8 cellular contexts compared by ENCODE assay signal in genomic region chr3:126654571-126655393, GRCh38. TPM values are rescaled to one million over a fixed set of nuclear protein-coding genes. Genes with fewer than 3 reads are reported as not detected.
DNase-seq lines count a peak whose midpoint lies in the region; ATAC-seq and TF ChIP-seq lines count a peak whose summit lies in the region.

Gene TXNRD3 (minus strand): TSS chr3:126655124.

- peak within 1 kb of the TSS; percentile 97 for H2AFZ ChIP-seq in IMR-90 (replicated peaks; ENCODE audit: low read length, poor library complexity)

- intact Hi-C loops in CD14-positive monocyte (cut with micrococcal nuclease) (no loop called here), IMR-90 (cut with micrococcal nuclease) (loop anchor here (2.0 kb wide), 1 partner anchor 132 kb away; no protein-coding TSS in a partner anchor)

- H2AK9ac ChIP-seq in IMR-90 (replicated peaks; ENCODE audit: low read depth, low read length, poor library complexity) = peak within 1 kb of the TSS; percentile 82

- peak; percentile 64; the same call in 1 of the 2 replicates for TF ChIP-seq POLR2A in IMR-90 (IDR thresholded peaks at IDR 0.05; ENCODE audit: low read depth, low read length)

- H3K56ac ChIP-seq in IMR-90 (ENCODE audit: extremely low read depth, insufficient read depth, low read length) = peak within 1 kb of the TSS; percentile 65; the same call in 1 of the 2 replicates

- 0 out of 2 replicates have a peak, but pooled peaks have one; percentile 16 for TF ChIP-seq RAD21 in IMR-90 (IDR thresholded peaks at IDR 0.05; ENCODE audit: low read length)

- H3K27me3 Mint-ChIP-seq in CD14-positive monocyte (ENCODE audit: low read depth in 3 of 3) = peaks cover 8 to 23% (median 13%) of the 10 kb centered on the region in 3 donors
- no peaks in the 10 kb centered on the region for H3K27me3 Mint-ChIP-seq in activated naive CD4-positive, alpha-beta T cell treated with anti-CD3 and anti-CD28 coated beads, Interleukin-2, amount 50 U/mL, for 24 hours

- H4K91ac ChIP-seq in IMR-90 (ENCODE audit: insufficient read depth, low read depth, low read length) = peak within 1 kb of the TSS; percentile 19; the same call in 1 of the 2 replicates

- H3K27me3 ChIP-seq in IMR-90 (ENCODE audit: control insufficient read depth, insufficient read depth, low read length) (peaks cover 7% of the 10 kb centered on the region), RWPE2 (ENCODE audit: insufficient read depth, poor library complexity, severe bottlenecking) (no peaks in the 10 kb centered on the region), subcutaneous abdominal adipose tissue (ENCODE audit: control insufficient read depth in 5 of 5, insufficient read depth in 4 of 5, low read length in 5 of 5) (peaks cover 0 to 7% (median 1%) of the 10 kb centered on the region in 5 donors)

- H2BK5ac ChIP-seq in IMR-90 (ENCODE audit: low read depth, low read length, poor library complexity, severe bottlenecking) = peak within 1 kb of the TSS; percentile 34

- H3K9ac ChIP-seq in IMR-90 (ENCODE audit: low read depth, low read length) (peak within 1 kb of the TSS; percentile 87), subcutaneous abdominal adipose tissue (ENCODE audit: low read length in 5 of 5) (peak within 1 kb of the TSS; percentile 50 to 78 (median 70))

- BruUV-seq in IMR-90 (replicated peaks; lab: Mats Ljungman, UMichigan) = no TSS peak

- peak within 1 kb of the TSS; percentile 75 to 87 for H4K8ac ChIP-seq in IMR-90 (ENCODE audit: low read depth in 2 of 2, low read length in 2 of 2)

- peak within 1 kb of the TSS; percentile 80 for H2AK5ac ChIP-seq in IMR-90 (ENCODE audit: low read depth, low read length)

- CTCF ChIA-PET in IMR-90 (lab: Yijun Ruan, JAX) = interaction anchor here (0.7 kb wide), 1 partner anchor 303 kb away, joined by 7 read pairs; no protein-coding TSS in a partner anchor

- no peaks in the 10 kb centered on the region for H3K36me3 Mint-ChIP-seq in CD14-positive monocyte
- H3K36me3 Mint-ChIP-seq in activated naive CD4-positive, alpha-beta T cell treated with anti-CD3 and anti-CD28 coated beads, Interleukin-2, amount 50 U/mL, for 24 hours = no peaks in the 10 kb centered on the region

- no peak within 1 kb of the TSS for H3K27ac Mint-ChIP-seq in CD14-positive monocyte
- peak within 1 kb of the TSS; percentile 41 for H3K27ac Mint-ChIP-seq in activated naive CD4-positive, alpha-beta T cell treated with anti-CD3 and anti-CD28 coated beads, Interleukin-2, amount 50 U/mL, for 24 hours

- H3K4me2 ChIP-seq in IMR-90 (ENCODE audit: low read depth, low read length) = peak within 1 kb of the TSS; percentile 98

- dilution Hi-C loops in IMR-90 (cut with HindIII; ENCODE audit: low sequenced_read_pairs, unreplicated experiment) = no loop called here

- H3K9me3 ChIP-seq in IMR-90 (ENCODE audit: control insufficient read depth, insufficient read depth, low read length) = peaks cover 2% of the 10 kb centered on the region; the same call in 1 of the 2 replicates
- H3K9me3 ChIP-seq in RWPE2 (ENCODE audit: severe bottlenecking) = no peaks in the 10 kb centered on the region
- H3K9me3 ChIP-seq in subcutaneous abdominal adipose tissue (ENCODE audit: control insufficient read depth in 5 of 5, low read length in 5 of 5) = peaks cover 0 to 2% (median 0%) of the 10 kb centered on the region in 5 donors

- TF ChIP-seq CTCF in CD14-positive monocyte (IDR thresholded peaks at IDR 0.05) = no peak
- TF ChIP-seq CTCF in IMR-90 (conservative IDR thresholded peaks at IDR 0.05; ENCODE audit: low read depth, low read length) = peak; percentile 5; the same call in 1 of the 2 replicates
- peak; percentile 1 for TF ChIP-seq CTCF in RWPE2 (IDR thresholded peaks at IDR 0.05; ENCODE audit: poor library complexity, severe bottlenecking)

- peak within 1 kb of the TSS; percentile 39 for H3K23ac ChIP-seq in IMR-90 (ENCODE audit: low read depth, low read length)

- no peaks in the 10 kb centered on the region for H4K20me1 ChIP-seq in IMR-90 (ENCODE audit: insufficient read depth, low read length)

- POLR2A ChIA-PET in IMR-90 (lab: Charles Lee; ENCODE audit: unreplicated experiment) = no interaction called here

- peak within 1 kb of the TSS; percentile 92 for H3K4me3 ChIP-seq in IMR-90 (ENCODE audit: insufficient read depth, low read depth, low read length)
- peak within 1 kb of the TSS; percentile 70 for H3K4me3 ChIP-seq in RWPE2 (ENCODE audit: severe bottlenecking)
- peak within 1 kb of the TSS; percentile 66 to 89 (median 71) for H3K4me3 ChIP-seq in subcutaneous abdominal adipose tissue (ENCODE audit: low read depth in 1 of 5, low read length in 5 of 5)

- peak within 1 kb of the TSS; percentile 63 for H3K4ac ChIP-seq in IMR-90 (ENCODE audit: low read depth, low read length)

- 0% methylated on average over 63 of the region's 102 CpGs; no CpG with 5 or more reads in 1 of the 2 experiments for WGBS in IMR-90 (ENCODE audit: extremely low coverage in 2 of 2, insufficient read length in 1 of 2), 2 experiments

- H2BK15ac ChIP-seq in IMR-90 (ENCODE audit: low read depth, low read length) = no peak within 1 kb of the TSS; the same call in 2 of the 3 replicates

- peaks cover 0 to 5% of the 10 kb centered on the region in 2 experiments; a peak in 2 of 4 replicates for H3K79me1 ChIP-seq in IMR-90 (ENCODE audit: low read depth in 1 of 2, low read length in 2 of 2)

- H2BK20ac ChIP-seq in IMR-90 (ENCODE audit: low read depth, low read length) = no peak within 1 kb of the TSS

- peak within 1 kb of the TSS; percentile 84 to 91 for H3K4me3 Mint-ChIP-seq in CD14-positive monocyte
- peak within 1 kb of the TSS; percentile 90 for H3K4me3 Mint-ChIP-seq in activated naive CD4-positive, alpha-beta T cell treated with anti-CD3 and anti-CD28 coated beads, Interleukin-2, amount 50 U/mL, for 24 hours

- H3K4me1 ChIP-seq in IMR-90 (ENCODE audit: control insufficient read depth, insufficient read depth, low read length) (no peaks in the 10 kb centered on the region), RWPE2 (ENCODE audit: insufficient read depth, poor library complexity, severe bottlenecking) (peaks cover 7% of the 10 kb centered on the region), subcutaneous abdominal adipose tissue (ENCODE audit: control insufficient read depth in 5 of 5, insufficient read depth in 5 of 5, low read length in 5 of 5) (peaks cover 0 to 15% (median 12%) of the 10 kb centered on the region in 5 donors)

- peak within 1 kb of the TSS; percentile 87 for H4K5ac ChIP-seq in IMR-90 (ENCODE audit: low read depth, low read length)

- in situ Hi-C loops in IMR-90 (cut with MboI; ENCODE audit: low sequenced_read_pairs) = no loop called here

- H2BK120ac ChIP-seq in IMR-90 (ENCODE audit: low read depth, low read length) = no peak within 1 kb of the TSS

- H3K36me3 ChIP-seq in IMR-90 (ENCODE audit: control insufficient read depth, insufficient read depth, low read length) (no peaks in the 10 kb centered on the region), RWPE2 (ENCODE audit: low read depth) (no peaks in the 10 kb centered on the region), subcutaneous abdominal adipose tissue (ENCODE audit: control insufficient read depth in 5 of 5, insufficient read depth in 5 of 5, low read length in 5 of 5) (no peaks in the 10 kb centered on the region)

- H3K9me3 Mint-ChIP-seq in CD14-positive monocyte = peaks cover 7 to 16% (median 13%) of the 10 kb centered on the region in 7 donors
- no peaks in the 10 kb centered on the region for H3K9me3 Mint-ChIP-seq in activated naive CD4-positive, alpha-beta T cell treated with anti-CD3 and anti-CD28 coated beads, Interleukin-2, amount 50 U/mL, for 24 hours

- H3K18ac ChIP-seq in IMR-90 (ENCODE audit: low read depth, low read length) = peak within 1 kb of the TSS; percentile 74; the same call in 1 of the 2 replicates

- H3K9me1 ChIP-seq in IMR-90 (ENCODE audit: insufficient read depth, low read length) = no peaks in the 10 kb centered on the region

- peak within 1 kb of the TSS; percentile 59; the same call in 1 of the 2 replicates for H3K27ac ChIP-seq in IMR-90 (ENCODE audit: insufficient read depth, low read length)
- H3K27ac ChIP-seq in RWPE2 (ENCODE audit: poor library complexity, severe bottlenecking) = peak within 1 kb of the TSS; percentile 39
- no peak within 1 kb of the TSS for H3K27ac ChIP-seq in subcutaneous abdominal adipose tissue (ENCODE audit: low read depth, low read length)

- peak; percentile 97 for ATAC-seq in IMR-90 (ENCODE audit: low read depth)
- ATAC-seq in RWPE2 (ENCODE audit: low read depth) = peak; percentile 89
- no peak for ATAC-seq in GM18858 (IDR thresholded peaks at IDR 0.05; ENCODE audit: unreplicated experiment)

- H3K14ac ChIP-seq in IMR-90 (replicated peaks; ENCODE audit: low read depth, low read length) = peak within 1 kb of the TSS; percentile 79

- DNase-seq in CD14-positive monocyte (ENCODE audit: low spot score) (no peak), IMR-90 (peak; percentile 49), RWPE2 (ENCODE audit: low spot score) (peak; percentile 83), glomerular visceral epithelial cell (ENCODE audit: extremely low spot score) (peak; percentile 67), occipital lobe (lab: John Stamatoyannopoulos, UW) (peak; percentile 73)

- H3K4me1 Mint-ChIP-seq in CD14-positive monocyte = peaks cover 7% of the 10 kb centered on the region
- peaks cover 7% of the 10 kb centered on the region for H3K4me1 Mint-ChIP-seq in activated naive CD4-positive, alpha-beta T cell treated with anti-CD3 and anti-CD28 coated beads, Interleukin-2, amount 50 U/mL, for 24 hours

TF ChIP-seq in IMR-90, 13 proteins besides CTCF, POLR2A, EP300 and RAD21 (continues in another document):
- TF ChIP-seq MAFK (IDR thresholded peaks at IDR 0.05; ENCODE audit: low read depth, low read length) = no peak
- no peak for TF ChIP-seq RFX5 (IDR thresholded peaks at IDR 0.05; ENCODE audit: low read depth, low read length)
- TF ChIP-seq RCOR1 (IDR thresholded peaks at IDR 0.05; ENCODE audit: insufficient replicate concordance, low read length) = no peak
- TF ChIP-seq, protein P1, sequence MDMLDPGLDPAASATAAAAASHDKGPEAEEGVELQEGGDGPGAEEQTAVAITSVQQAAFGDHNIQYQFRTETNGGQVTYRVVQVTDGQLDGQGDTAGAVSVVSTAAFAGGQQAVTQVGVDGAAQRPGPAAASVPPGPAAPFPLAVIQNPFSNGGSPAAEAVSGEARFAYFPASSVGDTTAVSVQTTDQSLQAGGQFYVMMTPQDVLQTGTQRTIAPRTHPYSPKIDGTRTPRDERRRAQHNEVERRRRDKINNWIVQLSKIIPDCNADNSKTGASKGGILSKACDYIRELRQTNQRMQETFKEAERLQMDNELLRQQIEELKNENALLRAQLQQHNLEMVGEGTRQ (IDR thresholded peaks at IDR 0.05; ENCODE audit: low read depth, low read length) = no peak
- TF ChIP-seq NFE2L2 (IDR thresholded peaks at IDR 0.05; ENCODE audit: low read depth, low read length) = no peak
- no peak for TF ChIP-seq MXI1 (IDR thresholded peaks at IDR 0.05; ENCODE audit: borderline replicate concordance, low read depth, low read length)
- TF ChIP-seq BHLHE40 (IDR thresholded peaks at IDR 0.05; ENCODE audit: low read depth, low read length) = no peak
- TF ChIP-seq SMC3 (IDR thresholded peaks at IDR 0.05; ENCODE audit: low read depth, low read length) = no peak

RNA-seq across cellular contexts. Expression of gene TXNRD3, which starts in this region (rescaled TPM):
- polyA plus RNA-seq in CD14-positive monocyte = 1 to 10 TPM in 1 of 2 donors, under 1 TPM in 1; 0.90 to 1.7 TPM
- 8.1 and 8.4 TPM in 2 replicates for total RNA-seq in IMR-90 (2012; rRNA removed)
- polyA plus RNA-seq in IMR-90 (2012; rRNA removed) = 3.9 and 4.2 TPM in 2 replicates
- polyA plus RNA-seq in IMR-90 (2012; cell fraction: cytosol; rRNA removed) = 1.5 and 7.0 TPM in 2 replicates
- polyA plus RNA-seq in IMR-90 (2012; cell fraction: nucleus; rRNA removed; ENCODE audit: low replicate concordance) = 3.0 and 8.2 TPM in 2 replicates
- total RNA-seq in occipital lobe = 15.3 TPM
